ENCODE assay signal across 13 cellular contexts in genomic region chr9:98726735-98727134, GRCh38. TPM values are rescaled to one million over a fixed set of nuclear protein-coding genes. Genes with fewer than 3 reads are reported as not detected.
DNase-seq lines count a peak whose midpoint lies in the region; ATAC-seq lines count a peak whose summit lies in the region.
"Had no signal": no experiment of that assay in that cellular context is flagged by ENCODE, and none has a peak within 500 bp of the region (broad histone marks: within the 10 kb centered on the region; RNA-seq: fewer than 3 reads in every experiment).

No MANE protein-coding gene starts in this region.

- H3K27ac Mint-ChIP-seq in activated CD4-positive, alpha-beta memory T cell treated with anti-CD3 and anti-CD28 coated beads for 36 hours: no peak overlapping the region
- H3K27ac Mint-ChIP-seq: activated naive CD4-positive, alpha-beta T cell treated with anti-CD3 and anti-CD28 coated beads, Interleukin-2, amount 10 ng/mL, durations not matched to agents 7 days and 5 days; endodermal cell; IgD-negative memory B cell had no signal

- ATAC-seq in sciatic nerve: peak; percentile 66
- no peak for ATAC-seq in GM18909 (IDR thresholded peaks at IDR 0.05; ENCODE audit: poor library complexity, unreplicated experiment)
- ATAC-seq in HG03521 (IDR thresholded peaks at IDR 0.05; ENCODE audit: unreplicated experiment): no peak

- H3K4me3 Mint-ChIP-seq in activated CD4-positive, alpha-beta memory T cell treated with anti-CD3 and anti-CD28 coated beads for 36 hours: no peak overlapping the region
- H3K4me3 Mint-ChIP-seq: activated naive CD4-positive, alpha-beta T cell treated with anti-CD3 and anti-CD28 coated beads, Interleukin-2, amount 10 ng/mL, durations not matched to agents 7 days and 5 days; endodermal cell had no signal

- H3K4me1 Mint-ChIP-seq in activated CD4-positive, alpha-beta memory T cell treated with anti-CD3 and anti-CD28 coated beads for 36 hours (ENCODE audit: low read depth): no peaks in the 10 kb centered on the region
- H3K4me1 Mint-ChIP-seq: activated naive CD4-positive, alpha-beta T cell treated with anti-CD3 and anti-CD28 coated beads, Interleukin-2, amount 10 ng/mL, durations not matched to agents 7 days and 5 days; endodermal cell had no signal

- CTCF ChIA-PET in activated CD4-positive, alpha-beta memory T cell treated with anti-CD3 and anti-CD28 coated beads for 36 hours (lab: Charles Lee): no interaction called here

- H3K9me3 Mint-ChIP-seq in activated CD4-positive, alpha-beta memory T cell treated with anti-CD3 and anti-CD28 coated beads for 36 hours: peaks cover 3% of the 10 kb centered on the region
- H3K9me3 Mint-ChIP-seq: activated naive CD4-positive, alpha-beta T cell treated with anti-CD3 and anti-CD28 coated beads, Interleukin-2, amount 10 ng/mL, durations not matched to agents 7 days and 5 days had no signal

- peak in 2 of 3 experiments; percentile 19 to 33 for DNase-seq in NCI-H1417 (lab: John Stamatoyannopoulos, UW)
- no peak for DNase-seq in NCI-H1417 treated with DMSO at 0.1 percent for 48 hours (lab: John Stamatoyannopoulos, UW)
- peak; percentile 22 for DNase-seq in NCI-H2171 treated with DMSO at 0.1 percent for 48 hours (lab: John Stamatoyannopoulos, UW)
- DNase-seq in fibroblast of peridontal ligament (ENCODE audit: extremely low read depth): peak; percentile 38
- no peak for DNase-seq in sciatic nerve (ENCODE audit: low spot score)
- no peak for DNase-seq in activated CD4-positive, alpha-beta memory T cell treated with anti-CD3 and anti-CD28 coated beads for 36 hours
- DNase-seq: 8988T; activated naive CD4-positive, alpha-beta T cell treated with anti-CD3 and anti-CD28 coated beads, Interleukin-2, amount 10 ng/mL, durations not matched to agents 7 days and 5 days; endodermal cell; lower lobe of right lung had no signal

- peaks cover 17% of the 10 kb centered on the region for H3K27me3 Mint-ChIP-seq in activated CD4-positive, alpha-beta memory T cell treated with anti-CD3 and anti-CD28 coated beads for 36 hours

- no peaks in the 10 kb centered on the region for H3K36me3 Mint-ChIP-seq in activated CD4-positive, alpha-beta memory T cell treated with anti-CD3 and anti-CD28 coated beads for 36 hours
- H3K36me3 Mint-ChIP-seq: activated naive CD4-positive, alpha-beta T cell treated with anti-CD3 and anti-CD28 coated beads, Interleukin-2, amount 10 ng/mL, durations not matched to agents 7 days and 5 days had no signal

- POLR2A ChIA-PET in activated CD4-positive, alpha-beta memory T cell treated with anti-CD3 and anti-CD28 coated beads for 36 hours (lab: Charles Lee): no interaction called here

- intact Hi-C loops in sciatic nerve (cut with DNase I): no loop called here
- intact Hi-C loops in activated CD4-positive, alpha-beta memory T cell treated with anti-CD3 and anti-CD28 coated beads for 36 hours (cut with micrococcal nuclease): no loop called here

RNA-seq across cellular contexts. Expression of gene GABBR2, which starts 18.0 kb away (rescaled TPM):
- 0.49 TPM for total RNA-seq in sciatic nerve
- not detected for total RNA-seq in activated CD4-positive, alpha-beta memory T cell treated with anti-CD3 and anti-CD28 coated beads for 36 hours

Comparison
In these comparisons a context has a peak if more than half of its experiments do, and no peak if none do; other contexts are left out.
1. DNase-seq: peak in NCI-H1417 (2 of 3), NCI-H2171 treated with DMSO at 0.1 percent for 48 hours (single experiment) and fibroblast of peridontal ligament (single experiment); none in NCI-H1417 treated with DMSO at 0.1 percent for 48 hours (single experiment), sciatic nerve (single experiment) and activated CD4-positive, alpha-beta memory T cell treated with anti-CD3 and anti-CD28 coated beads for 36 hours (single experiment).